ENCODE assay signal across 1 cellular context in the genomic region with DNA sequence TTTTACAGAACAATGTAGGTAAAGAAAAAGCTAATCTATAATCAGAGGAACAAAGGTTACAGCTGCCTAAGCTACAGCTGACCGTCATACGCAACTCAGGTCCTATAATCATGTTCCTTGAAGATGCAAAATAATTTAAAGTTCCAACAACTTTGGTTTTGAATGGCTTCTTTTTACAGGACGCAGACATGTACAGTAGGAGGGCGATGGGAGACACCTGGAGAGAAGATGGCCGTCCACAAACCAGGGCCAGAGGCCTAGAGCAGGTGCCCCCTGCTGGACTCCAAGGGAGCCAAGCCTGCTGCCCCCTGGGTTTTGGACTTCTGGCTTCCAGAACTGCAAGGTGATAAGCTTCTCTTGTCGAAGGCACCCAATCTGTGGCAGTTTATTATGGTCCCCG.
TF ChIP-seq lines count a peak whose summit lies in the region.

No MANE protein-coding gene starts in this region.

TF ChIP-seq in GM23338, 12 proteins besides CTCF, POLR2A, EP300 and RAD21 (continued from another document):
- TF ChIP-seq ZNF462 (CRISPR knock-in tag; IDR thresholded peaks at IDR 0.05) = no peak
- TF ChIP-seq JUNB (IDR thresholded peaks at IDR 0.05; ENCODE audit: unreplicated experiment) = no peak
- TF ChIP-seq POLR2AphosphoS5 (IDR thresholded peaks at IDR 0.05; ENCODE audit: low read depth) = no peak
- TF ChIP-seq, protein P1, sequence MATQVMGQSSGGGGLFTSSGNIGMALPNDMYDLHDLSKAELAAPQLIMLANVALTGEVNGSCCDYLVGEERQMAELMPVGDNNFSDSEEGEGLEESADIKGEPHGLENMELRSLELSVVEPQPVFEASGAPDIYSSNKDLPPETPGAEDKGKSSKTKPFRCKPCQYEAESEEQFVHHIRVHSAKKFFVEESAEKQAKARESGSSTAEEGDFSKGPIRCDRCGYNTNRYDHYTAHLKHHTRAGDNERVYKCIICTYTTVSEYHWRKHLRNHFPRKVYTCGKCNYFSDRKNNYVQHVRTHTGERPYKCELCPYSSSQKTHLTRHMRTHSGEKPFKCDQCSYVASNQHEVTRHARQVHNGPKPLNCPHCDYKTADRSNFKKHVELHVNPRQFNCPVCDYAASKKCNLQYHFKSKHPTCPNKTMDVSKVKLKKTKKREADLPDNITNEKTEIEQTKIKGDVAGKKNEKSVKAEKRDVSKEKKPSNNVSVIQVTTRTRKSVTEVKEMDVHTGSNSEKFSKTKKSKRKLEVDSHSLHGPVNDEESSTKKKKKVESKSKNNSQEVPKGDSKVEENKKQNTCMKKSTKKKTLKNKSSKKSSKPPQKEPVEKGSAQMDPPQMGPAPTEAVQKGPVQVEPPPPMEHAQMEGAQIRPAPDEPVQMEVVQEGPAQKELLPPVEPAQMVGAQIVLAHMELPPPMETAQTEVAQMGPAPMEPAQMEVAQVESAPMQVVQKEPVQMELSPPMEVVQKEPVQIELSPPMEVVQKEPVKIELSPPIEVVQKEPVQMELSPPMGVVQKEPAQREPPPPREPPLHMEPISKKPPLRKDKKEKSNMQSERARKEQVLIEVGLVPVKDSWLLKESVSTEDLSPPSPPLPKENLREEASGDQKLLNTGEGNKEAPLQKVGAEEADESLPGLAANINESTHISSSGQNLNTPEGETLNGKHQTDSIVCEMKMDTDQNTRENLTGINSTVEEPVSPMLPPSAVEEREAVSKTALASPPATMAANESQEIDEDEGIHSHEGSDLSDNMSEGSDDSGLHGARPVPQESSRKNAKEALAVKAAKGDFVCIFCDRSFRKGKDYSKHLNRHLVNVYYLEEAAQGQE (IDR thresholded peaks at IDR 0.05; ENCODE audit: unreplicated experiment) = no peak
- TF ChIP-seq ZNF331 (CRISPR knock-in tag; IDR thresholded peaks at IDR 0.05; ENCODE audit: low read depth) = no peak
